Comparison of ENCODE assay signal across 8 cellular contexts in genomic region chr19:6362024-6362344, GRCh38. TPM values are rescaled to one million over a fixed set of nuclear protein-coding genes. Genes with fewer than 3 reads are reported as not detected.
DNase-seq lines count a peak whose midpoint lies in the region; ATAC-seq and TF ChIP-seq lines count a peak whose summit lies in the region.

No MANE protein-coding gene starts in this region.

- peak overlapping the region; percentile 82 for H3K27ac ChIP-seq in SJCRH30
- peak overlapping the region; percentile 90 to 97 (median 95) for H3K27ac ChIP-seq in esophagus squamous epithelium
- H3K27ac ChIP-seq in rectal smooth muscle tissue (ENCODE audit: low read depth, low read length), result peak overlapping the region; percentile 72

- peak overlapping the region; percentile 57 for H3K9ac ChIP-seq in rectal smooth muscle tissue (ENCODE audit: low read length)

- H3K4me1 ChIP-seq in SJCRH30, result 0 out of 2 replicates have a peak, but pooled peaks cover 3% of the 10 kb centered on the region
- H3K4me1 ChIP-seq in esophagus squamous epithelium, result peaks cover 8 to 36% (median 9%) of the 10 kb centered on the region in 3 donors
- peaks cover 5% of the 10 kb centered on the region for H3K4me1 ChIP-seq in rectal smooth muscle tissue (ENCODE audit: control insufficient read depth, insufficient read depth, low read length)

- H3K4me3 ChIP-seq in GM06990 (replicated peaks; ENCODE audit: low read depth, low read length), result peak overlapping the region; percentile 87
- peak overlapping the region; percentile 94 for H3K4me3 ChIP-seq in SJCRH30
- peak overlapping the region; percentile 83 to 96 (median 90) for H3K4me3 ChIP-seq in esophagus squamous epithelium
- H3K4me3 ChIP-seq in rectal smooth muscle tissue (ENCODE audit: low read length), result peak overlapping the region; percentile 86

- H3K36me3 ChIP-seq in GM06990 (ENCODE audit: control insufficient read depth, insufficient read depth, low read length) (peaks cover 9% of the 10 kb centered on the region), SJCRH30 (peaks cover 16% of the 10 kb centered on the region), esophagus squamous epithelium (peaks cover 15 to 38% (median 28%) of the 10 kb centered on the region in 3 donors), rectal smooth muscle tissue (ENCODE audit: control insufficient read depth, insufficient read depth, low read length) (peaks cover 8% of the 10 kb centered on the region)

- H3K27me3 ChIP-seq in GM06990 (replicated peaks; ENCODE audit: control insufficient read depth, insufficient read depth, low read length) (no peaks in the 10 kb centered on the region), SJCRH30 (no peaks in the 10 kb centered on the region), esophagus squamous epithelium (no peaks in the 10 kb centered on the region), rectal smooth muscle tissue (ENCODE audit: control insufficient read depth, insufficient read depth, low read length) (no peaks in the 10 kb centered on the region)

- 1 to 2% methylated on average over 6 of the region's 7 CpGs for WGBS in esophagus squamous epithelium, 2 donors

- intact Hi-C loops in esophagus squamous epithelium (cut with DNase I), result no loop called here

- TF ChIP-seq POLR2A in esophagus squamous epithelium (IDR thresholded peaks at IDR 0.05), result no peak

- TF ChIP-seq CTCF in GM06990 (IDR thresholded peaks at IDR 0.05; ENCODE audit: insufficient read depth, low read length, poor library complexity, severe bottlenecking), result no peak
- TF ChIP-seq CTCF in esophagus squamous epithelium (IDR thresholded peaks at IDR 0.05), result no peak

- no peaks in the 10 kb centered on the region for H3K9me3 ChIP-seq in SJCRH30 (replicated peaks)
- H3K9me3 ChIP-seq in esophagus squamous epithelium, result no peaks in the 10 kb centered on the region

- no peak for ATAC-seq in HG02642 (IDR thresholded peaks at IDR 0.05; ENCODE audit: poor library complexity, unreplicated experiment)
- no peak for ATAC-seq in HG02938 (IDR thresholded peaks at IDR 0.05; ENCODE audit: unreplicated experiment)
- no peak for ATAC-seq in GM19463 (IDR thresholded peaks at IDR 0.05; ENCODE audit: unreplicated experiment)

- DNase-seq in GM06990 (ENCODE audit: extremely low read depth, insufficient read length), result no peak
- peak; percentile 34 to 41 for DNase-seq in SJCRH30
- DNase-seq in esophagus squamous epithelium (lab: John Stamatoyannopoulos, UW), result no peak
- DNase-seq in effector CD4-positive, alpha-beta T cell, result no peak

RNA-seq across cellular contexts. Expression of gene CLPP, which starts 0.7 kb away (rescaled TPM):
- total RNA-seq in SJCRH30 (2014; rRNA removed; shearing (Covaris generic)), result 65.1 and 67.6 TPM in 2 replicates
- total RNA-seq in esophagus squamous epithelium, result 10 to 100 TPM; 70.7 to 75.9 (median 72.3) TPM

RNA-seq across cellular contexts. Expression of gene ALKBH7, which starts 10.6 kb away (rescaled TPM):
- total RNA-seq in SJCRH30 (2014; rRNA removed; shearing (Covaris generic)), result 24.6 and 28.5 TPM in 2 replicates
- total RNA-seq in esophagus squamous epithelium, result 10 to 100 TPM; 34.0 to 85.3 (median 50.4) TPM

RNA-seq across cellular contexts. Expression of gene PSPN, which starts 13.7 kb away (rescaled TPM):
- 1.2 and 1.4 TPM in 2 replicates for total RNA-seq in SJCRH30 (2014; rRNA removed; shearing (Covaris generic))
- 1 to 10 TPM in 2 of 4 donors, under 1 TPM in 2; 0.76 to 1.3 (median 1.0) TPM for total RNA-seq in esophagus squamous epithelium

RNA-seq across cellular contexts. Expression of gene ACER1, which starts 28.6 kb away (rescaled TPM):
- total RNA-seq in SJCRH30 (2014; rRNA removed; shearing (Covaris generic)), result not detected in 2 replicates
- total RNA-seq in esophagus squamous epithelium, result 1 to 10 TPM in 3 of 4 donors, under 1 TPM in 1; 0.53 to 8.1 (median 1.4) TPM

RNA-seq across cellular contexts. Expression of gene GTF2F1, which starts 31.0 kb away (rescaled TPM):
- total RNA-seq in SJCRH30 (2014; rRNA removed; shearing (Covaris generic)), result 41.7 and 49.0 TPM in 2 replicates
- 10 to 100 TPM; 28.0 to 51.3 (median 43.5) TPM for total RNA-seq in esophagus squamous epithelium

Comparison
In these comparisons a context has a peak if more than half of its experiments do, and no peak if none do; other contexts are left out.
1. DNase-seq: peak in SJCRH30 (2 of 2); none in GM06990 (single experiment), esophagus squamous epithelium (single experiment) and effector CD4-positive, alpha-beta T cell (single experiment).
2. Peak in every context shown above with its lines, with median percentiles within 50 percentile points of each other: H3K4me3 ChIP-seq and H3K27ac ChIP-seq.